ENCODE assay signal across 22 cellular contexts in the genomic region with DNA sequence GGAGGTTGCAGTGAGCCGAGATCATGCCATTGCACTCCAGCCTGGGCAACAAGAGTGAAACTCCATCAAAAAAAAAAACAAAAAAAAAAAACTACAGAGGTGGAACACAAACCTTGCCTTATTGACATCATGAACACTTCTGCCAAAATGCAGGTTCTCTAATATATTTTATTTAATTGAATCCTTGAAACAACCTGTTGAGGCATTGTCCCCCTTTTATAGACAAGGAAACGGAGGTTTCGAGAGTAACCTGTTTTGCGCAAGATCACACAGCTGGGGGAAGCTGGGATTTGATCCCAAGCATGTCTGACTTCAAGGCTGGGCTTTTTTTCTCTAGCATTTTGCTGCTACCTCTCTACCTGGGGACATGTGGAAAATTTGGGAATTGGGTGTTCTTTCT. TPM values are rescaled to one million over a fixed set of nuclear protein-coding genes. Genes with fewer than 3 reads are reported as not detected.
DNase-seq lines count a peak whose midpoint lies in the region; ATAC-seq and TF ChIP-seq lines count a peak whose summit lies in the region.
"Had no signal": no experiment of that assay in that cellular context is flagged by ENCODE, and none has a peak within 500 bp of the region (broad histone marks: within the 10 kb centered on the region; RNA-seq: fewer than 3 reads in every experiment).

No MANE protein-coding gene starts in this region.

- H3K9me3 ChIP-seq in A673 (ENCODE audit: low read depth, low read length, poor library complexity, severe bottlenecking): no peaks in the 10 kb centered on the region
- H3K9me3 ChIP-seq: colonic mucosa, esophagus squamous epithelium, gastroesophageal sphincter, thoracic aorta had no signal

- POLR2A ChIA-PET in activated CD8-positive, alpha-beta T cell treated with anti-CD3 and anti-CD28 coated beads, Interleukin-2, amount 10 ng/mL, durations not matched to agents 7 days and 5 days (lab: Charles Lee): interaction anchor here (4.1 kb wide), 1 partner anchor 71 kb away, joined by 20 read pairs; the partner anchor contains the start of gene NECAP2
- POLR2A ChIA-PET in A673 (lab: Charles Lee; ENCODE audit: low non-redundant PET): interaction anchor here (0.6 kb wide), 1 partner anchor 11 kb away, joined by 3 read pairs; no protein-coding TSS in a partner anchor

- CTCF ChIA-PET in activated CD8-positive, alpha-beta T cell treated with anti-CD3 and anti-CD28 coated beads, Interleukin-2, amount 10 ng/mL, durations not matched to agents 7 days and 5 days (lab: Charles Lee): interaction anchor here (1.4 to 8.0 kb wide), 2 partner anchors 17 to 51 kb away, joined by 4 to 120 read pairs; partner anchors contain the start of gene FBXO42
- CTCF ChIA-PET in A673 (lab: Charles Lee): no interaction called here

- H3K4me3 ChIP-seq in GM23338: no peak overlapping the region
- H3K4me3 ChIP-seq in A673 (ENCODE audit: low read depth, low read length, poor library complexity, severe bottlenecking): no peak overlapping the region
- H3K4me3 ChIP-seq: colonic mucosa, gastroesophageal sphincter, neural progenitor cell had no signal

- H3K4me3 Mint-ChIP-seq in activated T-cell treated with anti-CD3 and anti-CD28 coated beads, Interleukin-2, amount 50 U/mL, for 24 hours: peak overlapping the region; percentile 99
- no peak overlapping the region for H3K4me3 Mint-ChIP-seq in activated T-cell treated with anti-CD3 and anti-CD28 coated beads, Interleukin-2, amount 50 U/mL, for 4 hours
- H3K4me3 Mint-ChIP-seq in GM23338: no peak overlapping the region
- peak overlapping the region; percentile 97 for H3K4me3 Mint-ChIP-seq in activated CD8-positive, alpha-beta T cell treated with anti-CD3 and anti-CD28 coated beads, Interleukin-2, amount 10 ng/mL, durations not matched to agents 7 days and 5 days
- H3K4me3 Mint-ChIP-seq in neural crest cell: peak overlapping the region; percentile 98

- H3K79me2 ChIP-seq in GM23338 (replicated peaks; ENCODE audit: insufficient read depth): peaks cover 75% of the 10 kb centered on the region

- DNase-seq in activated T-cell treated with anti-CD3 and anti-CD28 coated beads, Interleukin-2, amount 50 U/mL, for 24 hours: no peak
- DNase-seq in activated T-cell treated with anti-CD3 and anti-CD28 coated beads, Interleukin-2, amount 50 U/mL, for 4 hours: no peak
- DNase-seq in GM23338 (ENCODE audit: low spot score): no peak
- DNase-seq in activated CD8-positive, alpha-beta T cell treated with anti-CD3 and anti-CD28 coated beads, Interleukin-2, amount 10 ng/mL, durations not matched to agents 7 days and 5 days: no peak
- DNase-seq in neural crest cell (ENCODE audit: low read depth, low spot score): no peak
- DNase-seq in stimulated activated CD4-positive, alpha-beta T cell treated with anti-CD3 and anti-CD28 coated beads, Interleukin-15, amount 100 ng/mL, for 24 hours: no peak
- DNase-seq in A673 (ENCODE audit: low spot score): no peak
- DNase-seq: CD4-positive, alpha-beta memory T cell; colonic mucosa; endodermal cell; esophagus squamous epithelium; islet precursor cell; KG1; NCI-H1694; NCI-H2171; NCI-H526 treated with DMSO at 0.1 percent for 48 hours; Right ventricle myocardium superior had no signal

- no peaks in the 10 kb centered on the region for H3K27me3 Mint-ChIP-seq in activated T-cell treated with anti-CD3 and anti-CD28 coated beads, Interleukin-2, amount 50 U/mL, for 24 hours
- H3K27me3 Mint-ChIP-seq in activated T-cell treated with anti-CD3 and anti-CD28 coated beads, Interleukin-2, amount 50 U/mL, for 4 hours (ENCODE audit: low read depth): no peaks in the 10 kb centered on the region
- H3K27me3 Mint-ChIP-seq in GM23338 (ENCODE audit: insufficient read depth, low read depth, poor library complexity): peaks cover 4% of the 10 kb centered on the region
- no peaks in the 10 kb centered on the region for H3K27me3 Mint-ChIP-seq in activated CD8-positive, alpha-beta T cell treated with anti-CD3 and anti-CD28 coated beads, Interleukin-2, amount 10 ng/mL, durations not matched to agents 7 days and 5 days (ENCODE audit: low read depth)
- H3K27me3 Mint-ChIP-seq in neural crest cell (ENCODE audit: low read depth): no peaks in the 10 kb centered on the region
- H3K27me3 Mint-ChIP-seq: CD4-positive, alpha-beta memory T cell; progenitor cell of endocrine pancreas had no signal

- no peaks in the 10 kb centered on the region for H3K9me3 Mint-ChIP-seq in activated T-cell treated with anti-CD3 and anti-CD28 coated beads, Interleukin-2, amount 50 U/mL, for 24 hours
- H3K9me3 Mint-ChIP-seq in activated T-cell treated with anti-CD3 and anti-CD28 coated beads, Interleukin-2, amount 50 U/mL, for 4 hours: no peaks in the 10 kb centered on the region
- H3K9me3 Mint-ChIP-seq in GM23338 (no peaks in the 10 kb centered on the region; the same call in 2 of the 3 replicates), neural crest cell (no peaks in the 10 kb centered on the region)
- no peaks in the 10 kb centered on the region for H3K9me3 Mint-ChIP-seq in activated CD8-positive, alpha-beta T cell treated with anti-CD3 and anti-CD28 coated beads, Interleukin-2, amount 10 ng/mL, durations not matched to agents 7 days and 5 days (ENCODE audit: insufficient read depth)
- H3K9me3 Mint-ChIP-seq: CD4-positive, alpha-beta memory T cell; endodermal cell; neural progenitor cell had no signal

- TF ChIP-seq CTCF in GM23338 (conservative IDR thresholded peaks at IDR 0.05; ENCODE audit: low read depth in 2 of 2): no peak
- TF ChIP-seq CTCF in neural crest cell (conservative IDR thresholded peaks at IDR 0.05): no peak
- TF ChIP-seq CTCF in A673 (conservative IDR thresholded peaks at IDR 0.05; ENCODE audit: low read depth, low read length): no peak

- peaks cover 59% of the 10 kb centered on the region for H3K4me1 Mint-ChIP-seq in activated T-cell treated with anti-CD3 and anti-CD28 coated beads, Interleukin-2, amount 50 U/mL, for 24 hours (ENCODE audit: low read depth)
- H3K4me1 Mint-ChIP-seq in activated T-cell treated with anti-CD3 and anti-CD28 coated beads, Interleukin-2, amount 50 U/mL, for 4 hours (ENCODE audit: low read depth): peaks cover 47% of the 10 kb centered on the region
- peaks cover 27% of the 10 kb centered on the region for H3K4me1 Mint-ChIP-seq in GM23338
- H3K4me1 Mint-ChIP-seq in activated CD8-positive, alpha-beta T cell treated with anti-CD3 and anti-CD28 coated beads, Interleukin-2, amount 10 ng/mL, durations not matched to agents 7 days and 5 days (ENCODE audit: low read depth): peaks cover 56% of the 10 kb centered on the region
- H3K4me1 Mint-ChIP-seq in neural crest cell: peaks cover 43% of the 10 kb centered on the region

- H4K20me1 ChIP-seq in GM23338 (replicated peaks; ENCODE audit: insufficient read depth): peaks cover 60% of the 10 kb centered on the region

- H3K27ac ChIP-seq in GM23338 (ENCODE audit: low read depth): no peak overlapping the region
- no peak overlapping the region for H3K27ac ChIP-seq in A673 (ENCODE audit: low read depth, low read length, poor library complexity, severe bottlenecking)
- H3K27ac ChIP-seq: colonic mucosa, esophagus squamous epithelium, gastroesophageal sphincter, neural progenitor cell had no signal

- H3K4me1 ChIP-seq in GM23338 (ENCODE audit: insufficient read depth) (peaks cover 25% of the 10 kb centered on the region), A673 (ENCODE audit: insufficient read depth, low read length, poor library complexity, severe bottlenecking) (peaks cover 18% of the 10 kb centered on the region)

- intact Hi-C loops in A673 (cut with micrococcal nuclease; ENCODE audit: unreplicated experiment): loop anchor here (10.0 kb wide), 2 partner anchors 125 to 165 kb away; no protein-coding TSS in a partner anchor

- no peak for ATAC-seq in activated T-cell treated with anti-CD3 and anti-CD28 coated beads, Interleukin-2, amount 50 U/mL, for 4 hours
- ATAC-seq in GM23338: no peak
- no peak for ATAC-seq in activated CD8-positive, alpha-beta T cell treated with anti-CD3 and anti-CD28 coated beads, Interleukin-2, amount 10 ng/mL, durations not matched to agents 7 days and 5 days
- no peak for ATAC-seq in HG02840 (IDR thresholded peaks at IDR 0.05; ENCODE audit: low FRiP score, unreplicated experiment)
- ATAC-seq: gastroesophageal sphincter had no signal

- H3K36me3 ChIP-seq in GM23338 (ENCODE audit: insufficient read depth) (no peaks in the 10 kb centered on the region), A673 (ENCODE audit: insufficient read depth, low read length, poor library complexity, severe bottlenecking) (no peaks in the 10 kb centered on the region)
- H3K36me3 ChIP-seq: colonic mucosa, gastroesophageal sphincter, neural progenitor cell, thoracic aorta had no signal

- H3K27me3 ChIP-seq in GM23338 (ENCODE audit: insufficient read depth) (no peaks in the 10 kb centered on the region), A673 (replicated peaks; ENCODE audit: insufficient read depth, low read depth, low read length, poor library complexity) (no peaks in the 10 kb centered on the region)
- H3K27me3 ChIP-seq: colonic mucosa, esophagus squamous epithelium, gastroesophageal sphincter had no signal

- H3F3A ChIP-seq in GM23338 (replicated peaks; ENCODE audit: low read depth): 0 out of 2 replicates have a peak, but pooled peaks cover 10% of the 10 kb centered on the region

- BruUV-seq in A673 (replicated peaks; lab: Mats Ljungman, UMichigan): no TSS peak

- 0 out of 2 replicates have a peak overlapping the region, but pooled peaks have one; percentile 83 for H3K4me2 ChIP-seq in GM23338

- peak overlapping the region; percentile 100 for H3K27ac Mint-ChIP-seq in activated T-cell treated with anti-CD3 and anti-CD28 coated beads, Interleukin-2, amount 50 U/mL, for 24 hours
- H3K27ac Mint-ChIP-seq in GM23338 (no peak overlapping the region), neural crest cell (ENCODE audit: unreplicated experiment) (no peak overlapping the region)
- peak overlapping the region; percentile 30 for H3K27ac Mint-ChIP-seq in activated CD8-positive, alpha-beta T cell treated with anti-CD3 and anti-CD28 coated beads, Interleukin-2, amount 10 ng/mL, durations not matched to agents 7 days and 5 days
- H3K27ac Mint-ChIP-seq: endodermal cell, neural progenitor cell, progenitor cell of endocrine pancreas had no signal

- peaks cover 57% of the 10 kb centered on the region for H3K36me3 Mint-ChIP-seq in activated T-cell treated with anti-CD3 and anti-CD28 coated beads, Interleukin-2, amount 50 U/mL, for 24 hours (ENCODE audit: low read depth)
- H3K36me3 Mint-ChIP-seq in activated T-cell treated with anti-CD3 and anti-CD28 coated beads, Interleukin-2, amount 50 U/mL, for 4 hours (ENCODE audit: insufficient read depth): peaks cover 13% of the 10 kb centered on the region
- peaks cover 16% of the 10 kb centered on the region; the same call in 2 of the 3 replicates for H3K36me3 Mint-ChIP-seq in GM23338 (ENCODE audit: low read depth)
- peaks cover 43% of the 10 kb centered on the region for H3K36me3 Mint-ChIP-seq in activated CD8-positive, alpha-beta T cell treated with anti-CD3 and anti-CD28 coated beads, Interleukin-2, amount 10 ng/mL, durations not matched to agents 7 days and 5 days (ENCODE audit: low read depth)
- no peaks in the 10 kb centered on the region for H3K36me3 Mint-ChIP-seq in neural crest cell (ENCODE audit: low read depth)

- no peaks in the 10 kb centered on the region for H3K9me2 ChIP-seq in GM23338 (ENCODE audit: insufficient read depth)

- H2AFZ ChIP-seq in GM23338: no peak overlapping the region
- H2AFZ ChIP-seq: neural progenitor cell had no signal

RNA-seq across cellular contexts. Expression of gene SZRD1, which starts 2.8 kb away (rescaled TPM):
- total RNA-seq in activated T-cell treated with anti-CD3 and anti-CD28 coated beads, Interleukin-2, amount 50 U/mL, for 4 hours: 100 to 1,000 TPM; 194 to 215 (median 212) TPM
- 70.9 and 73.9 TPM in 2 replicates for total RNA-seq in GM23338 (2014; rRNA removed; shearing (Covaris generic))
- 32.5 and 33.6 TPM in 2 replicates for polyA plus RNA-seq in GM23338 (2016; fragmentation: Nextera tagmentation; extraction: Ambion mirVana)
- total RNA-seq in activated CD8-positive, alpha-beta T cell treated with anti-CD3 and anti-CD28 coated beads, Interleukin-2, amount 10 ng/mL, durations not matched to agents 7 days and 5 days: 100 to 1,000 TPM; 171 to 176 TPM
- total RNA-seq in neural crest cell (153 and 165 TPM in 2 replicates), A673 (2021) (174 and 187 TPM in 2 replicates)

RNA-seq across cellular contexts. Expression of gene FBXO42, which starts 17.5 kb away (rescaled TPM):
- 10 to 100 TPM; 12.4 to 14.3 (median 13.4) TPM for total RNA-seq in activated T-cell treated with anti-CD3 and anti-CD28 coated beads, Interleukin-2, amount 50 U/mL, for 4 hours
- 18.1 and 20.7 TPM in 2 replicates for total RNA-seq in GM23338 (2014; rRNA removed; shearing (Covaris generic))
- 5.2 and 6.0 TPM in 2 replicates for polyA plus RNA-seq in GM23338 (2016; fragmentation: Nextera tagmentation; extraction: Ambion mirVana)
- total RNA-seq in activated CD8-positive, alpha-beta T cell treated with anti-CD3 and anti-CD28 coated beads, Interleukin-2, amount 10 ng/mL, durations not matched to agents 7 days and 5 days: 10 to 100 TPM; 19.7 to 23.4 TPM
- total RNA-seq in neural crest cell (24.3 and 24.6 TPM in 2 replicates), A673 (2021) (19.5 and 21.1 TPM in 2 replicates)

Comparison
In these comparisons a context has a peak if more than half of its experiments do, and no peak if none do; other contexts are left out.
1. H3K4me3 Mint-ChIP-seq: peak in activated T-cell treated with anti-CD3 and anti-CD28 coated beads, Interleukin-2, amount 50 U/mL, for 24 hours (single experiment), activated CD8-positive, alpha-beta T cell treated with anti-CD3 and anti-CD28 coated beads, Interleukin-2, amount 10 ng/mL, durations not matched to agents 7 days and 5 days (single experiment) and neural crest cell (single experiment); none in activated T-cell treated with anti-CD3 and anti-CD28 coated beads, Interleukin-2, amount 50 U/mL, for 4 hours (single experiment) and GM23338 (single experiment).
2. H3K27ac Mint-ChIP-seq: peak in activated T-cell treated with anti-CD3 and anti-CD28 coated beads, Interleukin-2, amount 50 U/mL, for 24 hours (single experiment) and activated CD8-positive, alpha-beta T cell treated with anti-CD3 and anti-CD28 coated beads, Interleukin-2, amount 10 ng/mL, durations not matched to agents 7 days and 5 days (single experiment); none in GM23338 (single experiment) and neural crest cell (single experiment).